ENCODE assay signal across 13 cellular contexts in genomic region chr16:11025120-11025531, GRCh38.
DNase-seq lines count a peak whose midpoint lies in the region; ATAC-seq, FAIRE-seq and TF ChIP-seq lines count a peak whose summit lies in the region.
"Had no signal": no experiment of that assay in that cellular context is flagged by ENCODE, and none has a peak within 500 bp of the region (broad histone marks: within the 10 kb centered on the region; RNA-seq: fewer than 3 reads in every experiment).

No MANE protein-coding gene starts in this region.

- no peak for TF ChIP-seq CTCF in ascending aorta (IDR thresholded peaks at IDR 0.05)

- in situ Hi-C loops in Caki2 (cut with HindIII; ENCODE audit: low pct_unique_long_range_greater_than_20kb, low sequenced_read_pairs): no loop called here

- no peaks in the 10 kb centered on the region for H3K27me3 ChIP-seq in ascending aorta
- H3K27me3 ChIP-seq: heart left ventricle, suprapubic skin had no signal

- peaks cover 40% of the 10 kb centered on the region for H3K9me3 Mint-ChIP-seq in T-helper 1 cell treated with Interleukin-12 subunit alpha and Interleukin-12 subunit beta and Interleukin-4 antibody, amounts not matched to agents 30 μg/mL and 1 μg/mL, for 36 hours

- no peak overlapping the region for H3K4me3 ChIP-seq in ascending aorta
- H3K4me3 ChIP-seq: heart left ventricle, lung, suprapubic skin had no signal

- ATAC-seq in GM18858 (IDR thresholded peaks at IDR 0.05; ENCODE audit: unreplicated experiment) (peak; percentile 66), HG02840 (IDR thresholded peaks at IDR 0.05; ENCODE audit: low FRiP score, unreplicated experiment) (peak; percentile 66)

- H3K4me1 Mint-ChIP-seq in T-helper 1 cell treated with Interleukin-12 subunit alpha and Interleukin-12 subunit beta and Interleukin-4 antibody, amounts not matched to agents 30 μg/mL and 1 μg/mL, for 36 hours (ENCODE audit: low read depth): peaks cover 24% of the 10 kb centered on the region

- no peaks in the 10 kb centered on the region for H3K4me1 ChIP-seq in ascending aorta

- intact Hi-C loops in ascending aorta (cut with DNase I): no loop called here

- peak; percentile 8 for DNase-seq in Caki2 (ENCODE audit: low read depth)
- DNase-seq in ascending aorta (ENCODE audit: low spot score in 2 of 2): no peak
- DNase-seq in midbrain (lab: John Stamatoyannopoulos, UW): no peak
- DNase-seq in HTR-8/SVneo (ENCODE audit: insufficient read length, low spot score): no peak
- no peak for DNase-seq in anterior cingulate cortex (lab: John Stamatoyannopoulos, UW)
- DNase-seq: heart left ventricle; NCI-H510A; stimulated activated CD4-positive, alpha-beta T cell treated with anti-CD3 and anti-CD28 coated beads, Interleukin-4, amount 100 ng/mL, for 24 hours had no signal

- no peak for FAIRE-seq in HTR-8/SVneo (lab: Jason Lieb, UNC)

- H3K36me3 ChIP-seq in ascending aorta: peaks cover 30 to 63% of the 10 kb centered on the region in 2 donors

- H3K27ac ChIP-seq in ascending aorta: no peak overlapping the region
- H3K27ac ChIP-seq: suprapubic skin had no signal

- peaks cover 0 to 13% of the 10 kb centered on the region in 2 donors for H3K9me3 ChIP-seq in ascending aorta
- H3K9me3 ChIP-seq: suprapubic skin had no signal

- H3K4me3 Mint-ChIP-seq in T-helper 1 cell treated with Interleukin-12 subunit alpha and Interleukin-12 subunit beta and Interleukin-4 antibody, amounts not matched to agents 30 μg/mL and 1 μg/mL, for 36 hours: no peak overlapping the region

- H3K27me3 Mint-ChIP-seq in T-helper 1 cell treated with Interleukin-12 subunit alpha and Interleukin-12 subunit beta and Interleukin-4 antibody, amounts not matched to agents 30 μg/mL and 1 μg/mL, for 36 hours (ENCODE audit: low read depth): no peaks in the 10 kb centered on the region

- peak overlapping the region; percentile 43 for H3K27ac Mint-ChIP-seq in T-helper 1 cell treated with Interleukin-12 subunit alpha and Interleukin-12 subunit beta and Interleukin-4 antibody, amounts not matched to agents 30 μg/mL and 1 μg/mL, for 36 hours

- H3K36me3 Mint-ChIP-seq in T-helper 1 cell treated with Interleukin-12 subunit alpha and Interleukin-12 subunit beta and Interleukin-4 antibody, amounts not matched to agents 30 μg/mL and 1 μg/mL, for 36 hours (ENCODE audit: low read depth): peaks cover 73% of the 10 kb centered on the region
